ENCODE assay signal across 1 cellular context in the genomic region with DNA sequence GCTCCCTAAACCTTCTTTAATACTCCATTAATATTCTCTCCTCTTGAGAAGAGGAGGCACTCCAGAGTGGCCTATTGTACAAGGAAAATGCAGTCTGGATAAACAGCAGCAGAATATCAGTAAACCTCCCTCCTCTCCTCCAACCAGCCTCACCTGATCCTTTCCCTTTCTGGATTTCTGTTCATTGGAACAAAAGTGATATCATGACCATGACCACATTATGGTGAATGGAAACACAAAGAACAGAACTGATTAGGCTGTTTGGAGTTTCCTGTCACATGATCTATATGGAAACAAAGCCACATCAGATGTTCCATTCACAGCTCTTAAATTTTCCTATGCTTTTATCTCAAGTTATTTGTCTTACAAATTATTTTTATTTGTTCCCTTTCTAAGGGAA.
TF ChIP-seq lines count a peak whose summit lies in the region.

No MANE protein-coding gene starts in this region.

TF ChIP-seq in K562, 482 proteins besides CTCF, POLR2A, EP300 and RAD21:
- TF ChIP-seq ZNF766 (CRISPR knock-in tag; conservative IDR thresholded peaks at IDR 0.05) (no peak), FOSL1 (tag; conservative IDR thresholded peaks at IDR 0.05) (0 out of 2 replicates have a peak, but pooled peaks have one; percentile 16)
- TF ChIP-seq, protein P1, sequence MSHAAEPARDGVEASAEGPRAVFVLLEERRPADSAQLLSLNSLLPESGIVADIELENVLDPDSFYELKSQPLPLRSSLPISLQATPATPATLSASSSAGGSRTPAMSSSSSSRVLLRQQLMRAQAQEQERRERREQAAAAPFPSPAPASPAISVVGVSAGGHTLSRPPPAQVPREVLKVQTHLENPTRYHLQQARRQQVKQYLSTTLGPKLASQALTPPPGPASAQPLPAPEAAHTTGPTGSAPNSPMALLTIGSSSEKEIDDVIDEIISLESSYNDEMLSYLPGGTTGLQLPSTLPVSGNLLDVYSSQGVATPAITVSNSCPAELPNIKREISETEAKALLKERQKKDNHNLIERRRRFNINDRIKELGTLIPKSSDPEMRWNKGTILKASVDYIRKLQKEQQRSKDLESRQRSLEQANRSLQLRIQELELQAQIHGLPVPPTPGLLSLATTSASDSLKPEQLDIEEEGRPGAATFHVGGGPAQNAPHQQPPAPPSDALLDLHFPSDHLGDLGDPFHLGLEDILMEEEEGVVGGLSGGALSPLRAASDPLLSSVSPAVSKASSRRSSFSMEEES (CRISPR knock-in tag; IDR thresholded peaks at IDR 0.05): peak; percentile 89
